In the genomic region with DNA sequence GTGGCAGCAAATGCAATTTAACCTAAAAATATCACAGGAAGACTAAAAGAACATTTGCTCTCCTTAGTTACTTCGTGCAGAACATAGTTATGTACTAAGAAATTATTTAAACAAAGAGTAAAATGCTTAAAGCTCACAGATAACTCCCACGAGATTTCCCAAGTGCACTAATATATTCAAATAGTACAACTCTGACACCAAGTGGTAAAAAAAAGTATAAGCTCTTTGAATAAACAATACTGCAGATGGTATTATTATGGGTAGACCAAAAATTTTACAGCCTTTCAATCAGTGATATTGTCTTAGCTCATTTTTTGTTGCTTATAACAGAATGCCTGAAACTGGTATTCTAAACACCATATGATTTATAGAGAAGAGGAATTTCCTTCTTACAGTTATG, we compare ENCODE assay signal across 12 cellular contexts. TPM values are rescaled to one million over a fixed set of nuclear protein-coding genes. Genes with fewer than 3 reads are reported as not detected.
DNase-seq lines count a peak whose midpoint lies in the region; ATAC-seq, FAIRE-seq and TF ChIP-seq lines count a peak whose summit lies in the region.
"Had no signal": no experiment of that assay in that cellular context is flagged by ENCODE, and none has a peak within 500 bp of the region (broad histone marks: within the 10 kb centered on the region; RNA-seq: fewer than 3 reads in every experiment).

No MANE protein-coding gene starts in this region.

- no peaks in the 10 kb centered on the region for H3K9me2 ChIP-seq in PC-9 (ENCODE audit: insufficient read depth)

- 0% methylated on average over 2 of the region's 2 CpGs for WGBS in HepG2 (ENCODE audit: low lambda C conversion rate)
- 18% methylated on average over 2 of the region's 2 CpGs for WGBS in right lobe of liver (ENCODE audit: insufficient coverage, low coverage, low lambda C conversion rate, missing lambda C conversion rate)

- H3K4me3 ChIP-seq in HepG2 (replicated peaks in 1 of 3; ENCODE audit: insufficient read depth in 1 of 3, low read depth in 2 of 3, low read length in 3 of 3) (no peak overlapping the region), right lobe of liver (no peak overlapping the region), PC-9 (no peak overlapping the region), fibroblast of the aortic adventitia (ENCODE audit: low read depth, low read length) (no peak overlapping the region)
- H3K4me3 ChIP-seq: body of pancreas, GM23338 had no signal

- H3F3A ChIP-seq in PC-9 (ENCODE audit: insufficient read depth, low read depth), result no peaks in the 10 kb centered on the region

- H4K20me1 ChIP-seq in HepG2 (ENCODE audit: insufficient read depth, low read length) (no peaks in the 10 kb centered on the region), PC-9 (ENCODE audit: insufficient read depth) (no peaks in the 10 kb centered on the region)

- no peaks in the 10 kb centered on the region for H3K27me3 ChIP-seq in HepG2 (ENCODE audit: control insufficient read depth in 1 of 2, insufficient read depth in 2 of 2, low read length in 2 of 2)
- H3K27me3 ChIP-seq in right lobe of liver, result no peaks in the 10 kb centered on the region
- no peaks in the 10 kb centered on the region for H3K27me3 ChIP-seq in PC-9 (ENCODE audit: insufficient read depth, low read depth)
- H3K27me3 ChIP-seq: body of pancreas had no signal

- H2AFZ ChIP-seq in HepG2 (ENCODE audit: low read length), result no peak overlapping the region
- no peak overlapping the region for H2AFZ ChIP-seq in PC-9
- H2AFZ ChIP-seq: GM23338 had no signal

- no peaks in the 10 kb centered on the region for H3K4me1 ChIP-seq in HepG2 (ENCODE audit: insufficient read depth, low read length)
- no peaks in the 10 kb centered on the region for H3K4me1 ChIP-seq in right lobe of liver
- H3K4me1 ChIP-seq in PC-9 (replicated peaks; ENCODE audit: insufficient read depth), result no peaks in the 10 kb centered on the region
- H3K4me1 ChIP-seq: body of pancreas had no signal

- no TSS peak for BruUV-seq in HepG2 (replicated peaks; lab: Mats Ljungman, UMichigan)
- no TSS peak for BruUV-seq in PC-9 (replicated peaks; lab: Mats Ljungman, UMichigan)

- intact Hi-C loops in HepG2 (cut with micrococcal nuclease; ENCODE audit: unreplicated experiment), result no loop called here
- intact Hi-C loops in right lobe of liver (cut with DNase I), result no loop called here
- intact Hi-C loops in PC-9 (cut with micrococcal nuclease; ENCODE audit: unreplicated experiment), result no loop called here

- POLR2A ChIA-PET in HepG2 (lab: Yijun Ruan, JAX) (no interaction called here), PC-9 (lab: Charles Lee; ENCODE audit: unreplicated experiment) (interaction anchor here (0.5 to 0.7 kb wide), 3 partner anchors 65 to 178 kb away, joined by 4 to 16 read pairs (median 4); no protein-coding TSS in a partner anchor)

- H3K36me3 ChIP-seq in HepG2 (replicated peaks in 1 of 2; ENCODE audit: control insufficient read depth in 1 of 2, insufficient read depth in 2 of 2, low read length in 2 of 2) (no peaks in the 10 kb centered on the region), right lobe of liver (no peaks in the 10 kb centered on the region), PC-9 (ENCODE audit: low read depth) (no peaks in the 10 kb centered on the region)

- TF ChIP-seq EP300 in HepG2 (IDR thresholded peaks at IDR 0.05; ENCODE audit: low read depth in 2 of 2, low read length in 2 of 2), result no peak
- no peak for TF ChIP-seq EP300 in HepG2 (CRISPR knock-in tag; IDR thresholded peaks at IDR 0.05; ENCODE audit: borderline replicate concordance)

- no peak overlapping the region for H3K4me2 ChIP-seq in HepG2 (ENCODE audit: low read depth, low read length)
- no peak overlapping the region for H3K4me2 ChIP-seq in PC-9
- H3K4me2 ChIP-seq: GM23338, KMS-11 had no signal

- no peak for TF ChIP-seq RAD21 in HepG2 (CRISPR knock-in tag; IDR thresholded peaks at IDR 0.05)

- TF ChIP-seq POLR2A in HepG2 (IDR thresholded peaks at IDR 0.05; ENCODE audit: insufficient read depth in 1 of 2, low read depth in 2 of 2, low read length in 2 of 2) (no peak), right lobe of liver (IDR thresholded peaks at IDR 0.05) (no peak)

- DNase-seq in HepG2 (ENCODE audit: low spot score), result peak; percentile 4
- no peak for DNase-seq in right lobe of liver
- DNase-seq in PC-9, result no peak
- peak; percentile 60 for DNase-seq in fibroblast of the aortic adventitia (ENCODE audit: low read depth)
- no peak for DNase-seq in MV-4-11 (lab: John Stamatoyannopoulos, UW)
- DNase-seq: activated B cell treated with CpG ODN at 0.5 μM for 24 hours, body of pancreas had no signal

- in situ Hi-C loops in HepG2 (cut with HindIII; ENCODE audit: extremely low pct_ligation_motif_present, low pct_unique_long_range_greater_than_20kb), result no loop called here

- H3K9me3 ChIP-seq in HepG2 (ENCODE audit: low read length) (no peaks in the 10 kb centered on the region), right lobe of liver (no peaks in the 10 kb centered on the region), PC-9 (ENCODE audit: insufficient read depth, low read depth) (no peaks in the 10 kb centered on the region)
- H3K9me3 ChIP-seq: body of pancreas had no signal

- peak; percentile 56 for ATAC-seq in HepG2
- ATAC-seq in right lobe of liver, result no peak
- no peak for ATAC-seq in GM18909 (IDR thresholded peaks at IDR 0.05; ENCODE audit: poor library complexity, unreplicated experiment)
- ATAC-seq in GM19463 (IDR thresholded peaks at IDR 0.05; ENCODE audit: unreplicated experiment), result no peak
- ATAC-seq in HG03469 (IDR thresholded peaks at IDR 0.05; ENCODE audit: unreplicated experiment), result no peak
- ATAC-seq: body of pancreas, GM23338 had no signal

- TF ChIP-seq CTCF in HepG2 (CRISPR knock-in tag; IDR thresholded peaks at IDR 0.05) (no peak; the same call in 1 of the 2 replicates), right lobe of liver (IDR thresholded peaks at IDR 0.05) (peak in 2 of 4 donors; percentile 7 to 15), PC-9 (conservative IDR thresholded peaks at IDR 0.05) (peak; percentile 48), fibroblast of the aortic adventitia (IDR thresholded peaks at IDR 0.05; ENCODE audit: insufficient read depth, low read length) (peak; percentile 23)

- CTCF ChIA-PET in HepG2 (lab: Yijun Ruan, JAX; ENCODE audit: low intra/inter-chr PET ratio, low total read pairs), result no interaction called here
- CTCF ChIA-PET in PC-9 (lab: Charles Lee), result interaction anchor here (0.7 to 1.1 kb wide), 7 partner anchors 22 to 337 kb away, joined by 3 to 6 read pairs (median 3); a partner anchor contains a TSS

- H3K27ac ChIP-seq in HepG2 (ENCODE audit: extremely low read length, insufficient read depth, low read length) (no peak overlapping the region), right lobe of liver (no peak overlapping the region), PC-9 (no peak overlapping the region)
- H3K27ac ChIP-seq: body of pancreas, KMS-11 had no signal

- FAIRE-seq in HepG2 (lab: Jason Lieb, UNC), result no peak

- H3K9ac ChIP-seq in HepG2 (ENCODE audit: insufficient read depth, low read depth, low read length), result no peak overlapping the region
- H3K9ac ChIP-seq: KMS-11 had no signal

- no peaks in the 10 kb centered on the region for H3K79me2 ChIP-seq in HepG2 (ENCODE audit: insufficient read depth, low read length)
- no peaks in the 10 kb centered on the region for H3K79me2 ChIP-seq in PC-9 (ENCODE audit: low read depth)

RNA-seq across cellular contexts. Expression of a gene that starts 52.8 kb away (rescaled TPM):
- not detected in 2 replicates for total RNA-seq in HepG2 (2016; rRNA removed; fragmentation: Illumina TruSeq; extraction: Trizol)
- total RNA-seq in HepG2 (2016; cell fraction: cytosol; rRNA removed; fragmentation: Illumina TruSeq; extraction: Trizol; ENCODE audit: low read depth), result not detected in 2 replicates
- total RNA-seq in HepG2 (2016; cell fraction: insoluble cytoplasmic fraction; rRNA removed; fragmentation: Illumina TruSeq; extraction: Trizol), result not detected in 2 replicates
- not detected in 2 replicates for total RNA-seq in HepG2 (2016; cell fraction: membrane; rRNA removed; fragmentation: Illumina TruSeq; extraction: Trizol)
- not detected in 2 replicates for total RNA-seq in HepG2 (2016; cell fraction: nucleus; rRNA removed; fragmentation: Illumina TruSeq; extraction: Trizol)
- not detected in 2 replicates for polyA plus RNA-seq in HepG2 (2011; rRNA removed)
- not detected in 2 replicates for polyA plus RNA-seq in HepG2 (2011; cell fraction: cytosol; rRNA removed)
- not detected in 2 replicates for polyA plus RNA-seq in HepG2 (2011; cell fraction: nucleus; rRNA removed)
- polyA plus RNA-seq in HepG2 (2012), result 0.01 and 0.04 TPM in 2 replicates
- not detected in 2 replicates for polyA plus RNA-seq in HepG2 (2016; cell fraction: cytosol; fragmentation: Illumina TruSeq; extraction: Trizol; ENCODE audit: low read depth)
- not detected in 2 replicates for polyA plus RNA-seq in HepG2 (2016; cell fraction: insoluble cytoplasmic fraction; fragmentation: Illumina TruSeq; extraction: Trizol; ENCODE audit: low read depth)
- not detected in 2 replicates for polyA plus RNA-seq in HepG2 (2016; cell fraction: membrane; fragmentation: Illumina TruSeq; extraction: Trizol; ENCODE audit: low read depth)
- not detected in 2 replicates for polyA plus RNA-seq in HepG2 (2016; cell fraction: nucleus; fragmentation: Illumina TruSeq; extraction: Trizol; ENCODE audit: insufficient read depth, low read depth)
- not detected in 2 replicates for polyA minus RNA-seq in HepG2 (2011; rRNA and poly(A)+ RNA removed; ENCODE audit: low replicate concordance)
- polyA minus RNA-seq in HepG2 (2011; cell fraction: cytosol; rRNA and poly(A)+ RNA removed), result not detected in 2 replicates
- not detected in 2 replicates for polyA minus RNA-seq in HepG2 (2011; cell fraction: nucleus; rRNA and poly(A)+ RNA removed)
- total RNA-seq in right lobe of liver, result 1 to 10 TPM in 5 of 6 experiments, under 1 TPM in 1; 0.95 to 2.2 (median 1.6) TPM
- 0.15 TPM in 1 of 2 replicates, not detected in the other for total RNA-seq in PC-9 (2021)
- total RNA-seq in fibroblast of the aortic adventitia (ENCODE audit: low replicate concordance), result 0.45 and 5.5 TPM in 2 replicates
- total RNA-seq: activated B cell treated with CpG ODN at 0.5 μM for 24 hours had no signal

RNA-seq across cellular contexts. Expression of a gene that starts 55.3 kb away (rescaled TPM):
- total RNA-seq in HepG2 (2016; rRNA removed; fragmentation: Illumina TruSeq; extraction: Trizol) (45.2 and 50.1 TPM in 2 replicates), right lobe of liver (10 to 100 TPM; 21.8 to 43.4 (median 31.6) TPM), PC-9 (2021) (68.0 and 70.4 TPM in 2 replicates), fibroblast of the aortic adventitia (ENCODE audit: low replicate concordance) (96.6 and 113 TPM in 2 replicates)
- 43.4 and 52.1 TPM in 2 replicates for total RNA-seq in HepG2 (2016; cell fraction: cytosol; rRNA removed; fragmentation: Illumina TruSeq; extraction: Trizol; ENCODE audit: low read depth)
- 46.6 and 50.2 TPM in 2 replicates for total RNA-seq in HepG2 (2016; cell fraction: insoluble cytoplasmic fraction; rRNA removed; fragmentation: Illumina TruSeq; extraction: Trizol)
- 44.9 and 52.8 TPM in 2 replicates for total RNA-seq in HepG2 (2016; cell fraction: membrane; rRNA removed; fragmentation: Illumina TruSeq; extraction: Trizol)
- total RNA-seq in HepG2 (2016; cell fraction: nucleus; rRNA removed; fragmentation: Illumina TruSeq; extraction: Trizol), result 88.3 and 90.7 TPM in 2 replicates
- polyA plus RNA-seq in HepG2 (2011; rRNA removed), result 19.1 and 21.9 TPM in 2 replicates
- 6.0 and 9.0 TPM in 2 replicates for polyA plus RNA-seq in HepG2 (2011; cell fraction: cytosol; rRNA removed)
- 22.1 and 28.2 TPM in 2 replicates for polyA plus RNA-seq in HepG2 (2011; cell fraction: nucleus; rRNA removed)
- polyA plus RNA-seq in HepG2 (2012), result 30.3 and 36.0 TPM in 2 replicates
- polyA plus RNA-seq in HepG2 (2016; cell fraction: cytosol; fragmentation: Illumina TruSeq; extraction: Trizol; ENCODE audit: low read depth), result 1.9 and 2.2 TPM in 2 replicates
- 46.2 and 47.6 TPM in 2 replicates for polyA plus RNA-seq in HepG2 (2016; cell fraction: insoluble cytoplasmic fraction; fragmentation: Illumina TruSeq; extraction: Trizol; ENCODE audit: low read depth)
- polyA plus RNA-seq in HepG2 (2016; cell fraction: membrane; fragmentation: Illumina TruSeq; extraction: Trizol; ENCODE audit: low read depth), result 7.1 and 7.5 TPM in 2 replicates
- polyA plus RNA-seq in HepG2 (2016; cell fraction: nucleus; fragmentation: Illumina TruSeq; extraction: Trizol; ENCODE audit: insufficient read depth, low read depth), result 113 and 116 TPM in 2 replicates
- 7.6 and 10.3 TPM in 2 replicates for polyA minus RNA-seq in HepG2 (2011; rRNA and poly(A)+ RNA removed; ENCODE audit: low replicate concordance)
- 25.9 and 29.5 TPM in 2 replicates for polyA minus RNA-seq in HepG2 (2011; cell fraction: cytosol; rRNA and poly(A)+ RNA removed)
- 153 and 155 TPM in 2 replicates for polyA minus RNA-seq in HepG2 (2011; cell fraction: nucleus; rRNA and poly(A)+ RNA removed)

Comparison
In these comparisons a context has a peak if more than half of its experiments do, and no peak if none do; other contexts are left out.
1. DNase-seq: peak in HepG2 (single experiment) and fibroblast of the aortic adventitia (single experiment); none in right lobe of liver (0 of 3), PC-9 (0 of 2) and MV-4-11 (single experiment).